ENCODE assay signal across 14 cellular contexts in the genomic region with DNA sequence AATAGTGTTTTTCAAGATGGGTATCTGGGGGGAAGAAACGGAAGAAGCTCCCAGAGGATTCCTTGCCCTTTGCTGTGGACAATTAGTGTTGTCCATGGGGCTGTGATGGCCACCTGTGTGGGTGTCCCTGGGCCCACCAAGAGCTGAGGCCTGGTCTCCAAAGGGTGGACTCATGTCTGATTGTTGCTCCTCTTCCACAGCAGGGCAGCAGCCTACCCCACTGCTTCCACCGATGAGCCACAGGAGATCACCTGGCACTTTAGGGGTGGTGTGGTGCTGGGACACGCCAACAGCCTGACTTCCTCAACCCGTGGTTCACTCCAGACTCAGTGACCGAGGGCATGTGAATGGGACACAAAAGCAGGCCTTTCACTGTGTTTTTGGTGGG. TPM values are rescaled to one million over a fixed set of nuclear protein-coding genes. Genes with fewer than 3 reads are reported as not detected.
"Had no signal": no experiment of that assay in that cellular context is flagged by ENCODE, and none has a peak within 500 bp of the region (broad histone marks: within the 10 kb centered on the region; RNA-seq: fewer than 3 reads in every experiment).

No MANE protein-coding gene starts in this region.

- H3K27me3 Mint-ChIP-seq: activated CD8-positive, alpha-beta T cell treated with anti-CD3 and anti-CD28 coated beads for 36 hours; naive thymus-derived CD8-positive, alpha-beta T cell; stimulated activated naive CD8-positive, alpha-beta T cell treated with anti-CD3 and anti-CD28 coated beads, Interleukin-15, amount 100 ng/mL, for 72 hours had no signal

- H3K4me1 Mint-ChIP-seq: WTC11 had no signal

- H3K27ac ChIP-seq: left lung had no signal

- H3K4me3 Mint-ChIP-seq: activated CD8-positive, alpha-beta T cell treated with anti-CD3 and anti-CD28 coated beads for 36 hours; activated T-cell treated with anti-CD3 and anti-CD28 coated beads, Interleukin-2, amount 50 U/mL, for 4 hours; dendritic cell treated with granulocyte-macrophage colony-stimulating factor and Interleukin-4, amounts not matched to agents 40 ng/mL and 50 ng/mL, for 4 days; naive thymus-derived CD8-positive, alpha-beta T cell; stimulated activated naive CD8-positive, alpha-beta T cell treated with anti-CD3 and anti-CD28 coated beads, Interleukin-15, amount 100 ng/mL, for 72 hours; WTC11 had no signal

- H3K27me3 ChIP-seq: left lung had no signal

- H3K27ac Mint-ChIP-seq: dendritic cell treated with granulocyte-macrophage colony-stimulating factor and Interleukin-4, amounts not matched to agents 40 ng/mL and 50 ng/mL, for 4 days; stimulated activated naive CD8-positive, alpha-beta T cell treated with anti-CD3 and anti-CD28 coated beads, Interleukin-15, amount 100 ng/mL, for 72 hours; WTC11 had no signal

- H3K9me3 Mint-ChIP-seq: activated CD8-positive, alpha-beta T cell treated with anti-CD3 and anti-CD28 coated beads for 36 hours; activated naive CD4-positive, alpha-beta T cell treated with anti-CD3 and anti-CD28 coated beads, Interleukin-2, amount 50 U/mL, for 72 hours; activated T-cell treated with anti-CD3 and anti-CD28 coated beads, Interleukin-2, amount 50 U/mL, for 4 hours; dendritic cell treated with granulocyte-macrophage colony-stimulating factor and Interleukin-4, amounts not matched to agents 40 ng/mL and 50 ng/mL, for 4 days; naive thymus-derived CD8-positive, alpha-beta T cell; stimulated activated naive CD8-positive, alpha-beta T cell treated with anti-CD3 and anti-CD28 coated beads, Interleukin-15, amount 100 ng/mL, for 72 hours; WTC11 had no signal

- H3K4me3 ChIP-seq: left lung, skin epidermis had no signal

- DNase-seq: activated CD4-positive, alpha-beta T cell treated with anti-CD3 and anti-CD28 coated beads for 48 hours; activated CD8-positive, alpha-beta T cell treated with anti-CD3 and anti-CD28 coated beads for 36 hours; activated gamma-delta T cell; activated T-cell treated with anti-CD3 and anti-CD28 coated beads, Interleukin-2, amount 50 U/mL, for 4 hours; islet precursor cell; left lung; naive thymus-derived CD8-positive, alpha-beta T cell; posterior cingulate gyrus; stimulated activated naive CD8-positive, alpha-beta T cell treated with anti-CD3 and anti-CD28 coated beads, Interleukin-15, amount 100 ng/mL, for 72 hours; T-helper 2 cell had no signal

- H3K9me3 ChIP-seq: left lung had no signal

- ATAC-seq: activated CD8-positive, alpha-beta T cell treated with anti-CD3 and anti-CD28 coated beads for 36 hours; activated naive CD4-positive, alpha-beta T cell treated with anti-CD3 and anti-CD28 coated beads, Interleukin-2, amount 50 U/mL, for 72 hours; activated T-cell treated with anti-CD3 and anti-CD28 coated beads, Interleukin-2, amount 50 U/mL, for 4 hours; left lung; naive thymus-derived CD8-positive, alpha-beta T cell; stimulated activated naive CD8-positive, alpha-beta T cell treated with anti-CD3 and anti-CD28 coated beads, Interleukin-15, amount 100 ng/mL, for 72 hours had no signal

RNA-seq across cellular contexts. Expression of gene PRPH2, which starts 25.1 kb away (rescaled TPM):
- total RNA-seq: activated CD8-positive, alpha-beta T cell treated with anti-CD3 and anti-CD28 coated beads for 36 hours; activated naive CD4-positive, alpha-beta T cell treated with anti-CD3 and anti-CD28 coated beads, Interleukin-2, amount 50 U/mL, for 72 hours had no signal
